In genomic region chr20:8116067-8116811, GRCh38 we compare ENCODE assay signal across 14 cellular contexts. TPM values are rescaled to one million over a fixed set of nuclear protein-coding genes. Genes with fewer than 3 reads are reported as not detected.
A peak's percentile ranks its signal among the peaks of the same experiment; 100 is the strongest.
DNase-seq lines count a peak whose midpoint lies in the region; ATAC-seq, FAIRE-seq and TF ChIP-seq lines count a peak whose summit lies in the region.
"Had no signal": no experiment of that assay in that cellular context is flagged by ENCODE, and none has a peak within 500 bp of the region (broad histone marks: within the 10 kb centered on the region; RNA-seq: fewer than 3 reads in every experiment).

No MANE protein-coding gene starts in this region.

- peak; percentile 73 for DNase-seq in HS-5 (ENCODE audit: low read depth)
- peak; percentile 29 for DNase-seq in bronchial epithelial cell (ENCODE audit: low read depth)
- no peak for DNase-seq in left ventricle myocardium inferior
- no peak for DNase-seq in tibial nerve (ENCODE audit: low spot score in 2 of 2)
- DNase-seq in putamen (ENCODE audit: low spot score): no peak
- DNase-seq: activated CD4-positive, alpha-beta T cell treated with anti-CD3 and anti-CD28 coated beads for 36 hours; activated T-cell treated with anti-CD3 and anti-CD28 coated beads, Interleukin-2, amount 50 U/mL, for 24 hours; CD8-positive, alpha-beta memory T cell; NCI-H187; NCI-H526; stimulated activated naive CD4-positive, alpha-beta T cell had no signal

- FAIRE-seq in bronchial epithelial cell (lab: Jason Lieb, UNC): peak; percentile 93

- H3K27ac ChIP-seq in left ventricle myocardium inferior (replicated peaks) (peak overlapping the region; percentile 34), tibial nerve (peak overlapping the region in 3 of 4 donors; percentile 36 to 85 (median 51))

- H3K36me3 ChIP-seq in bronchial epithelial cell (ENCODE audit: control insufficient read depth, insufficient read depth, low read length) (no peaks in the 10 kb centered on the region), left ventricle myocardium inferior (no peaks in the 10 kb centered on the region), tibial nerve (no peaks in the 10 kb centered on the region)

- H3K4me1 ChIP-seq in left ventricle myocardium inferior (peaks cover 10% of the 10 kb centered on the region), tibial nerve (peaks cover 0 to 28% (median 11%) of the 10 kb centered on the region in 4 donors)

- TF ChIP-seq EP300 in tibial nerve (IDR thresholded peaks at IDR 0.05): no peak

- H3K9me3 ChIP-seq in left ventricle myocardium inferior (replicated peaks) (no peaks in the 10 kb centered on the region), tibial nerve (no peaks in the 10 kb centered on the region)

- TF ChIP-seq POLR2A in tibial nerve (IDR thresholded peaks at IDR 0.05): no peak

- intact Hi-C loops in left ventricle myocardium inferior (cut with micrococcal nuclease): no loop called here

- ATAC-seq in HG03460 (IDR thresholded peaks at IDR 0.05; ENCODE audit: unreplicated experiment) (no peak), HG02938 (IDR thresholded peaks at IDR 0.05; ENCODE audit: unreplicated experiment) (no peak)
- ATAC-seq: activated CD4-positive, alpha-beta T cell treated with anti-CD3 and anti-CD28 coated beads for 36 hours; Panc1 had no signal

- H3K4me3 ChIP-seq in bronchial epithelial cell (ENCODE audit: low read depth, low read length) (no peak overlapping the region), left ventricle myocardium inferior (no peak overlapping the region), tibial nerve (no peak overlapping the region)

- WGBS in tibial nerve, 2 donors: 27 to 29% methylated on average over 5 of the region's 5 CpGs

- H3K27me3 ChIP-seq in bronchial epithelial cell (ENCODE audit: control insufficient read depth, insufficient read depth, low read length): no peaks in the 10 kb centered on the region
- H3K27me3 ChIP-seq in left ventricle myocardium inferior (ENCODE audit: low read depth): no peaks in the 10 kb centered on the region
- no peaks in the 10 kb centered on the region for H3K27me3 ChIP-seq in tibial nerve

- TF ChIP-seq CTCF in bronchial epithelial cell (IDR thresholded peaks at IDR 0.05; ENCODE audit: insufficient read depth, low read length, severe bottlenecking): no peak
- TF ChIP-seq CTCF in left ventricle myocardium inferior (IDR thresholded peaks at IDR 0.05; ENCODE audit: borderline replicate concordance): no peak
- no peak for TF ChIP-seq CTCF in tibial nerve (IDR thresholded peaks at IDR 0.05)

RNA-seq across cellular contexts. Expression of gene PLCB1, which starts 15.8 kb away (rescaled TPM):
- total RNA-seq in bronchial epithelial cell: 1.1 and 2.9 TPM in 2 replicates
- total RNA-seq in left ventricle myocardium inferior: 6.0 TPM
- 10 to 100 TPM; 34.7 to 52.8 (median 39.2) TPM for total RNA-seq in tibial nerve

Comparison
In these comparisons a context has a peak if more than half of its experiments do, and no peak if none do; other contexts are left out.
1. DNase-seq: peak in HS-5 (single experiment) and bronchial epithelial cell (single experiment); none in left ventricle myocardium inferior (single experiment), tibial nerve (0 of 2) and putamen (single experiment).